In the genomic region with DNA sequence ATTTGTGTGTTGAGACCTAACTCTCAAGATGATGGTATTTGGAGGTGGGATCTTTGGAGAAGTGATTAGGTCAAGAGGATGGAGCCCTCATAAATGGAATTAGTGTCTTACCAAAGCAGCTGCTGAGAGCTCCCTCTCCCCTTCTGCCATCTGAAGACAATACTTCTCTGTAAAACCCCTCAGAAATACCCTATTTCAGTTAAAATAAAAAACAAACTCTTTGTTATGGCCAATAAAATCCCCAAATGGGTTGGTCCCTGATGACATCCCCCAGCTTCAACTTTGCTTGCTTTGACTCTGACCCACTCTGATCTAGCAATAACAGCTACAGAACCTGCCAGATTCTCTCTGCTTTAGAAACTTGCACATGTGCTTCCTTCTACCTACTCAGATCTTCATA, we compare ENCODE assay signal across 13 cellular contexts.
"Had no signal": no experiment of that assay in that cellular context is flagged by ENCODE, and none has a peak within 500 bp of the region (broad histone marks: within the 10 kb centered on the region; RNA-seq: fewer than 3 reads in every experiment).

No MANE protein-coding gene starts in this region.

- H3K27ac ChIP-seq: ascending aorta, foreskin keratinocyte, neutrophil, tibial artery, vagina, WERI-Rb-1 had no signal

- ATAC-seq: activated CD4-positive, alpha-beta T cell treated with anti-CD3 and anti-CD28 coated beads for 36 hours; activated CD8-positive, alpha-beta T cell treated with anti-CD3 and anti-CD28 coated beads, Interleukin-2, amount 10 ng/mL, durations not matched to agents 7 days and 5 days; foreskin keratinocyte; left colon; naive thymus-derived CD4-positive, alpha-beta T cell had no signal

- H3K4me3 ChIP-seq: ascending aorta, tibial artery, vagina had no signal

- H3K9me3 ChIP-seq: ascending aorta, neutrophil, tibial artery, vagina had no signal

- H3K4me1 ChIP-seq: ascending aorta, foreskin keratinocyte, vagina had no signal

- H3K27me3 ChIP-seq: ascending aorta, neutrophil, tibial artery, vagina had no signal

- DNase-seq: activated CD4-positive, alpha-beta T cell treated with anti-CD3 and anti-CD28 coated beads for 36 hours; activated CD8-positive, alpha-beta memory T cell treated with anti-CD3 and anti-CD28 coated beads, Interleukin-2, amount 50 U/mL, for 48 hours; activated CD8-positive, alpha-beta T cell treated with anti-CD3 and anti-CD28 coated beads, Interleukin-2, amount 10 ng/mL, durations not matched to agents 7 days and 5 days; foreskin keratinocyte; left colon; naive thymus-derived CD4-positive, alpha-beta T cell; posterior cingulate gyrus; small intestine; tibial artery; WERI-Rb-1 had no signal
